Comparison of ENCODE assay signal across 12 cellular contexts in genomic region chr3:16377196-16377595, GRCh38.
DNase-seq lines count a peak whose midpoint lies in the region; ATAC-seq and TF ChIP-seq lines count a peak whose summit lies in the region.
"Had no signal": no experiment of that assay in that cellular context is flagged by ENCODE, and none has a peak within 500 bp of the region (broad histone marks: within the 10 kb centered on the region; RNA-seq: fewer than 3 reads in every experiment).

No MANE protein-coding gene starts in this region.

- no peak overlapping the region for H3K56ac ChIP-seq in IMR-90 (ENCODE audit: extremely low read depth, insufficient read depth, low read length)

- peak; percentile 43 for DNase-seq in activated CD4-positive, alpha-beta T cell treated with anti-CD3 and anti-CD28 coated beads for 36 hours
- DNase-seq in activated CD4-positive, alpha-beta T cell treated with anti-CD3 and anti-CD28 coated beads, Interleukin-2, amount 50 U/mL, for 4 hours = no peak
- DNase-seq in IMR-90 (no peak), naive B cell (peak; percentile 53), upper lobe of right lung (no peak), DMS 273 (lab: John Stamatoyannopoulos, UW; ENCODE audit: unreplicated experiment) (no peak)
- DNase-seq in activated CD8-positive, alpha-beta T cell treated with anti-CD3 and anti-CD28 coated beads, Interleukin-2, amount 10 ng/mL, durations not matched to agents 7 days and 5 days = peak; percentile 44
- DNase-seq: ACHN, heart left ventricle, lower lobe of right lung, NCI-H1694 treated with DMSO at 0.1 percent for 48 hours had no signal

- intact Hi-C loops in activated CD4-positive, alpha-beta T cell treated with anti-CD3 and anti-CD28 coated beads for 36 hours (cut with DNase I, micrococcal nuclease) = loop anchor here (5.0 kb wide), 4 partner anchors 80 to 580 kb away; partner anchors contain the start of genes ANKRD28 (in 1 of the 2) and RFTN1 (in 1 of the 2)
- intact Hi-C loops in IMR-90 (cut with micrococcal nuclease) (no loop called here), upper lobe of right lung (cut with DNase I) (no loop called here)

- no peak overlapping the region for H3K23ac ChIP-seq in IMR-90 (ENCODE audit: low read depth, low read length)

- H3K4me1 Mint-ChIP-seq in activated CD4-positive, alpha-beta T cell treated with anti-CD3 and anti-CD28 coated beads for 36 hours = peaks cover 95% of the 10 kb centered on the region
- H3K4me1 Mint-ChIP-seq in activated CD8-positive, alpha-beta T cell treated with anti-CD3 and anti-CD28 coated beads, Interleukin-2, amount 10 ng/mL, durations not matched to agents 7 days and 5 days (ENCODE audit: low read depth) = peaks cover 85% of the 10 kb centered on the region
- H3K4me1 Mint-ChIP-seq in naive B cell = peaks cover 68 to 100% (median 81%) of the 10 kb centered on the region in 3 donors

- H3K27me3 ChIP-seq in IMR-90 (ENCODE audit: control insufficient read depth, insufficient read depth, low read length) = no peaks in the 10 kb centered on the region
- H3K27me3 ChIP-seq in upper lobe of right lung = no peaks in the 10 kb centered on the region
- H3K27me3 ChIP-seq: heart left ventricle had no signal

- no peak overlapping the region for H2BK120ac ChIP-seq in IMR-90 (ENCODE audit: low read depth, low read length)

- dilution Hi-C loops in IMR-90 (cut with HindIII; ENCODE audit: low sequenced_read_pairs, unreplicated experiment) = no loop called here

- H4K20me1 ChIP-seq in IMR-90 (ENCODE audit: insufficient read depth, low read length) = peaks cover 7% of the 10 kb centered on the region; the same call in 1 of the 2 replicates

- TF ChIP-seq RAD21 in IMR-90 (IDR thresholded peaks at IDR 0.05; ENCODE audit: low read length) = no peak

- H3K4me1 ChIP-seq in IMR-90 (ENCODE audit: control insufficient read depth, insufficient read depth, low read length) (peaks cover 22% of the 10 kb centered on the region), upper lobe of right lung (peaks cover 24% of the 10 kb centered on the region)

- 0 out of 2 replicates have a peak overlapping the region, but pooled peaks have one; percentile 5 for H4K91ac ChIP-seq in IMR-90 (ENCODE audit: insufficient read depth, low read depth, low read length)

- H4K8ac ChIP-seq in IMR-90 (ENCODE audit: low read depth in 2 of 2, low read length in 2 of 2) = no peak overlapping the region

- no peak overlapping the region for H3K18ac ChIP-seq in IMR-90 (ENCODE audit: low read depth, low read length)

- H3K9me3 ChIP-seq in IMR-90 (ENCODE audit: control insufficient read depth, insufficient read depth, low read length) (peaks cover 6% of the 10 kb centered on the region; the same call in 1 of the 2 replicates), upper lobe of right lung (no peaks in the 10 kb centered on the region)
- H3K9me3 ChIP-seq: heart left ventricle, lower lobe of right lung had no signal

- H3K36me3 ChIP-seq in IMR-90 (ENCODE audit: control insufficient read depth, insufficient read depth, low read length) (peaks cover 30% of the 10 kb centered on the region), upper lobe of right lung (peaks cover 13% of the 10 kb centered on the region)

- H2AK5ac ChIP-seq in IMR-90 (ENCODE audit: low read depth, low read length) = no peak overlapping the region; the same call in 1 of the 2 replicates

- no peak overlapping the region for H3K4me2 ChIP-seq in IMR-90 (ENCODE audit: low read depth, low read length)

- H3K36me3 Mint-ChIP-seq in activated CD4-positive, alpha-beta T cell treated with anti-CD3 and anti-CD28 coated beads for 36 hours (ENCODE audit: low read depth) = peaks cover 82% of the 10 kb centered on the region
- H3K36me3 Mint-ChIP-seq in activated CD8-positive, alpha-beta T cell treated with anti-CD3 and anti-CD28 coated beads, Interleukin-2, amount 10 ng/mL, durations not matched to agents 7 days and 5 days (ENCODE audit: low read depth) = peaks cover 92% of the 10 kb centered on the region
- peaks cover 6 to 17% of the 10 kb centered on the region in 2 donors for H3K36me3 Mint-ChIP-seq in naive B cell

- no peak overlapping the region for H2AK9ac ChIP-seq in IMR-90 (replicated peaks; ENCODE audit: low read depth, low read length, poor library complexity)

- POLR2A ChIA-PET in activated CD4-positive, alpha-beta T cell treated with anti-CD3 and anti-CD28 coated beads for 36 hours (lab: Charles Lee) = interaction anchor here (0.7 kb wide), 1 partner anchor 15 kb away, joined by 3 read pairs; no protein-coding TSS in a partner anchor
- POLR2A ChIA-PET in IMR-90 (lab: Charles Lee; ENCODE audit: unreplicated experiment) = no interaction called here
- POLR2A ChIA-PET in activated CD8-positive, alpha-beta T cell treated with anti-CD3 and anti-CD28 coated beads, Interleukin-2, amount 10 ng/mL, durations not matched to agents 7 days and 5 days (lab: Charles Lee) = interaction anchor here (1.2 to 3.3 kb wide), 3 partner anchors 39 to 135 kb away, joined by 3 to 12 read pairs (median 3); no protein-coding TSS in a partner anchor

- H3K79me1 ChIP-seq in IMR-90 (ENCODE audit: low read depth in 1 of 2, low read length in 2 of 2) = peaks cover 21 to 52% of the 10 kb centered on the region in 2 experiments; a peak in 3 of 4 replicates

- 60% methylated on average over 1 of the region's 5 CpGs; no CpG with 5 or more reads in 1 of the 2 experiments for WGBS in IMR-90 (ENCODE audit: extremely low coverage in 2 of 2, insufficient read length in 1 of 2), 2 experiments

- peak overlapping the region; percentile 1; the same call in 1 of the 2 replicates for H3K4ac ChIP-seq in IMR-90 (ENCODE audit: low read depth, low read length)

- peak overlapping the region; percentile 89 for H3K27ac Mint-ChIP-seq in activated CD4-positive, alpha-beta T cell treated with anti-CD3 and anti-CD28 coated beads for 36 hours
- peak overlapping the region; percentile 85 for H3K27ac Mint-ChIP-seq in activated CD8-positive, alpha-beta T cell treated with anti-CD3 and anti-CD28 coated beads, Interleukin-2, amount 10 ng/mL, durations not matched to agents 7 days and 5 days
- peak overlapping the region; percentile 51 to 97 (median 82) for H3K27ac Mint-ChIP-seq in naive B cell

- no peak overlapping the region for H3K14ac ChIP-seq in IMR-90 (replicated peaks; ENCODE audit: low read depth, low read length)

- H3K27ac ChIP-seq in IMR-90 (ENCODE audit: insufficient read depth, low read length) = no peak overlapping the region
- no peak overlapping the region for H3K27ac ChIP-seq in upper lobe of right lung
- H3K27ac ChIP-seq: lower lobe of right lung had no signal

- ATAC-seq in activated CD4-positive, alpha-beta T cell treated with anti-CD3 and anti-CD28 coated beads for 36 hours = peak; percentile 51
- ATAC-seq in IMR-90 (ENCODE audit: low read depth) (no peak), naive B cell (ENCODE audit: low read depth in 2 of 2) (peak; percentile 23 to 45), GM21423 (IDR thresholded peaks at IDR 0.05; ENCODE audit: unreplicated experiment) (no peak), upper lobe of right lung (no peak)
- peak; percentile 51 for ATAC-seq in activated CD8-positive, alpha-beta T cell treated with anti-CD3 and anti-CD28 coated beads, Interleukin-2, amount 10 ng/mL, durations not matched to agents 7 days and 5 days

- H2AFZ ChIP-seq in IMR-90 (replicated peaks; ENCODE audit: low read length, poor library complexity) = no peak overlapping the region

- H3K27me3 Mint-ChIP-seq in activated CD4-positive, alpha-beta T cell treated with anti-CD3 and anti-CD28 coated beads for 36 hours = no peaks in the 10 kb centered on the region
- H3K27me3 Mint-ChIP-seq in activated CD8-positive, alpha-beta T cell treated with anti-CD3 and anti-CD28 coated beads, Interleukin-2, amount 10 ng/mL, durations not matched to agents 7 days and 5 days (ENCODE audit: low read depth) = no peaks in the 10 kb centered on the region
- H3K27me3 Mint-ChIP-seq in naive B cell = no peaks in the 10 kb centered on the region

- H3K4me3 ChIP-seq in IMR-90 (ENCODE audit: insufficient read depth, low read depth, low read length) (no peak overlapping the region), upper lobe of right lung (no peak overlapping the region)
- H3K4me3 ChIP-seq: heart left ventricle, lower lobe of right lung had no signal

- in situ Hi-C loops in IMR-90 (cut with MboI; ENCODE audit: low sequenced_read_pairs) = no loop called here

- peaks cover 18% of the 10 kb centered on the region for H3K9me1 ChIP-seq in IMR-90 (ENCODE audit: insufficient read depth, low read length)

- peaks cover 8% of the 10 kb centered on the region for H3K9me3 Mint-ChIP-seq in activated CD4-positive, alpha-beta T cell treated with anti-CD3 and anti-CD28 coated beads for 36 hours (ENCODE audit: low read depth)
- H3K9me3 Mint-ChIP-seq in activated CD8-positive, alpha-beta T cell treated with anti-CD3 and anti-CD28 coated beads, Interleukin-2, amount 10 ng/mL, durations not matched to agents 7 days and 5 days (ENCODE audit: insufficient read depth) = peaks cover 18% of the 10 kb centered on the region
- H3K9me3 Mint-ChIP-seq in naive B cell = peaks cover 0 to 6% (median 0%) of the 10 kb centered on the region in 7 donors

- no peak for TF ChIP-seq POLR2A in IMR-90 (IDR thresholded peaks at IDR 0.05; ENCODE audit: low read depth, low read length)

- no peak overlapping the region for H3K9ac ChIP-seq in IMR-90 (ENCODE audit: low read depth, low read length)

- no peak overlapping the region for H4K5ac ChIP-seq in IMR-90 (ENCODE audit: low read depth, low read length)

- CTCF ChIA-PET in activated CD4-positive, alpha-beta T cell treated with anti-CD3 and anti-CD28 coated beads for 36 hours (lab: Charles Lee) = no interaction called here
- CTCF ChIA-PET in IMR-90 (lab: Yijun Ruan, JAX) = no interaction called here
- CTCF ChIA-PET in activated CD8-positive, alpha-beta T cell treated with anti-CD3 and anti-CD28 coated beads, Interleukin-2, amount 10 ng/mL, durations not matched to agents 7 days and 5 days (lab: Charles Lee) = interaction anchor here (0.9 to 2.3 kb wide), 4 partner anchors 63 to 135 kb away, joined by 3 to 10 read pairs (median 3); partner anchors contain the start of genes DPH3 and OXNAD1

- H3K4me3 Mint-ChIP-seq in activated CD4-positive, alpha-beta T cell treated with anti-CD3 and anti-CD28 coated beads for 36 hours = peak overlapping the region; percentile 5
- H3K4me3 Mint-ChIP-seq in activated CD8-positive, alpha-beta T cell treated with anti-CD3 and anti-CD28 coated beads, Interleukin-2, amount 10 ng/mL, durations not matched to agents 7 days and 5 days = peak overlapping the region; percentile 9
- H3K4me3 Mint-ChIP-seq in naive B cell = peak overlapping the region; percentile 28 to 81 (median 67)

- no peak overlapping the region for H2BK5ac ChIP-seq in IMR-90 (ENCODE audit: low read depth, low read length, poor library complexity, severe bottlenecking)

- H2BK20ac ChIP-seq in IMR-90 (ENCODE audit: low read depth, low read length) = 0 out of 2 replicates have a peak overlapping the region, but pooled peaks have one; percentile 18

- BruUV-seq in IMR-90 (replicated peaks; lab: Mats Ljungman, UMichigan) = no TSS peak

- TF ChIP-seq CTCF in IMR-90 (conservative IDR thresholded peaks at IDR 0.05; ENCODE audit: low read depth, low read length) = no peak
- no peak for TF ChIP-seq CTCF in upper lobe of right lung (IDR thresholded peaks at IDR 0.05)

- no peak overlapping the region for H2BK15ac ChIP-seq in IMR-90 (ENCODE audit: low read depth, low read length)

TF ChIP-seq in IMR-90, 13 proteins besides CTCF, POLR2A, EP300 and RAD21 (continues in another document):
- no peak for TF ChIP-seq MAZ (IDR thresholded peaks at IDR 0.05; ENCODE audit: borderline replicate concordance, low read depth, low read length)

Comparison
In these comparisons a context has a peak if more than half of its experiments do, and no peak if none do; other contexts are left out.
1. DNase-seq: peak in activated CD4-positive, alpha-beta T cell treated with anti-CD3 and anti-CD28 coated beads for 36 hours (single experiment), activated CD8-positive, alpha-beta T cell treated with anti-CD3 and anti-CD28 coated beads, Interleukin-2, amount 10 ng/mL, durations not matched to agents 7 days and 5 days (single experiment) and naive B cell (single experiment); none in activated CD4-positive, alpha-beta T cell treated with anti-CD3 and anti-CD28 coated beads, Interleukin-2, amount 50 U/mL, for 4 hours (0 of 2), IMR-90 (single experiment), upper lobe of right lung (single experiment) and DMS 273 (single experiment).
2. ATAC-seq: peak in activated CD4-positive, alpha-beta T cell treated with anti-CD3 and anti-CD28 coated beads for 36 hours (single experiment), activated CD8-positive, alpha-beta T cell treated with anti-CD3 and anti-CD28 coated beads, Interleukin-2, amount 10 ng/mL, durations not matched to agents 7 days and 5 days (single experiment) and naive B cell (2 of 2); none in IMR-90 (single experiment), GM21423 (single experiment) and upper lobe of right lung (single experiment).
3. H3K4me3 Mint-ChIP-seq: peak in every context shown above with its lines; median percentile 67 in naive B cell; 9 in activated CD8-positive, alpha-beta T cell treated with anti-CD3 and anti-CD28 coated beads, Interleukin-2, amount 10 ng/mL, durations not matched to agents 7 days and 5 days; 5 in activated CD4-positive, alpha-beta T cell treated with anti-CD3 and anti-CD28 coated beads for 36 hours.
4. intact Hi-C loops: an anchor here in activated CD4-positive, alpha-beta T cell treated with anti-CD3 and anti-CD28 coated beads for 36 hours (5.0 kb wide); none called in IMR-90 and upper lobe of right lung.
5. Peak in every context shown above with its lines, with median percentiles within 50 percentile points of each other: H3K27ac Mint-ChIP-seq.